Comparison of ENCODE assay signal across 10 cellular contexts in genomic region chr11:45933131-45933821, GRCh38. TPM values are rescaled to one million over a fixed set of nuclear protein-coding genes. Genes with fewer than 3 reads are reported as not detected.
DNase-seq lines count a peak whose midpoint lies in the region; ATAC-seq, FAIRE-seq and TF ChIP-seq lines count a peak whose summit lies in the region.
"Had no signal": no experiment of that assay in that cellular context is flagged by ENCODE, and none has a peak within 500 bp of the region (broad histone marks: within the 10 kb centered on the region; RNA-seq: fewer than 3 reads in every experiment).

No MANE protein-coding gene starts in this region.

- WGBS in adrenal gland, 4 donors, result 71 to 75% (median 73%) methylated on average over 15 of the region's 15 CpGs
- WGBS in small intestine, 3 donors, result 77 to 90% (median 89%) methylated on average over 15 of the region's 15 CpGs

- peak; percentile 53 for DNase-seq in ELR (ENCODE audit: low read depth)
- DNase-seq in HT1080 (ENCODE audit: low read depth), result peak; percentile 69
- peak in 4 of 7 donors; percentile 15 to 51 (median 30) for DNase-seq in adrenal gland
- DNase-seq in mucosa of descending colon, result no peak
- no peak for DNase-seq in T1000 (lab: John Stamatoyannopoulos, UW)
- DNase-seq in HTR-8/SVneo (ENCODE audit: insufficient read length, low spot score), result no peak
- no peak for DNase-seq in small intestine

- intact Hi-C loops in adrenal gland (cut with DNase I), result no loop called here
- intact Hi-C loops in mucosa of descending colon (cut with DNase I, micrococcal nuclease), result no loop called here

- H3K4me1 ChIP-seq in adrenal gland (replicated peaks in 1 of 2) (peaks cover 0 to 14% of the 10 kb centered on the region in 2 donors), mucosa of descending colon (ENCODE audit: low read depth) (peaks cover 6% of the 10 kb centered on the region), small intestine (ENCODE audit: control insufficient read depth in 2 of 2, insufficient read depth in 1 of 2, low read depth in 1 of 2, low read length in 1 of 2) (no peaks in the 10 kb centered on the region)

- no peak overlapping the region for H3K4me3 ChIP-seq in adrenal gland
- H3K4me3 ChIP-seq in mucosa of descending colon, result no peak overlapping the region
- no peak overlapping the region for H3K4me3 ChIP-seq in small intestine (ENCODE audit: low read depth in 1 of 2, low read length in 2 of 2)
- H3K4me3 ChIP-seq: lung had no signal

- H3K27me3 ChIP-seq in adrenal gland, result no peaks in the 10 kb centered on the region
- H3K27me3 ChIP-seq in small intestine (ENCODE audit: control insufficient read depth in 2 of 2, insufficient read depth in 2 of 2, low read length in 2 of 2), result no peaks in the 10 kb centered on the region

- H3K27ac ChIP-seq in adrenal gland (no peak overlapping the region), small intestine (ENCODE audit: low read depth in 1 of 2, low read length in 1 of 2) (no peak overlapping the region)
- H3K27ac ChIP-seq: HL-60 had no signal

- FAIRE-seq in HTR-8/SVneo (lab: Jason Lieb, UNC), result no peak
- no peak for FAIRE-seq in small intestine (lab: Jason Lieb, UNC)

- no peak for TF ChIP-seq POLR2A in adrenal gland (IDR thresholded peaks at IDR 0.05)

- H3K36me3 ChIP-seq in adrenal gland (replicated peaks in 1 of 2) (peaks cover 0 to 54% of the 10 kb centered on the region in 2 donors), mucosa of descending colon (ENCODE audit: low read depth) (no peaks in the 10 kb centered on the region), small intestine (ENCODE audit: control insufficient read depth in 2 of 2, insufficient read depth in 2 of 2, low read length in 2 of 2) (peaks cover 6% of the 10 kb centered on the region in 2 donors)

- H3K9me3 ChIP-seq in adrenal gland (replicated peaks in 1 of 3), result no peaks in the 10 kb centered on the region
- H3K9me3 ChIP-seq in mucosa of descending colon, result no peaks in the 10 kb centered on the region
- H3K9me3 ChIP-seq in small intestine (ENCODE audit: control insufficient read depth, low read depth), result no peaks in the 10 kb centered on the region

- TF ChIP-seq CTCF in adrenal gland (IDR thresholded peaks at IDR 0.05) (no peak), mucosa of descending colon (IDR thresholded peaks at IDR 0.05) (no peak)

- ATAC-seq in mucosa of descending colon (peak; percentile 19), GM19452 (IDR thresholded peaks at IDR 0.05; ENCODE audit: unreplicated experiment) (no peak)

RNA-seq across cellular contexts. Expression of gene LARGE2, which starts 10.8 kb away (rescaled TPM):
- total RNA-seq in HT1080 (2014; rRNA removed; shearing (Covaris generic)), result 0.23 TPM in 1 of 2 replicates, not detected in the other
- polyA plus RNA-seq in HT1080 (2015; cell fraction: cytosol; rRNA removed), result 0.03 and 0.22 TPM in 2 replicates
- polyA plus RNA-seq in HT1080 (2015; cell fraction: nucleus; rRNA removed), result not detected in 2 replicates
- total RNA-seq in adrenal gland, result 1 to 10 TPM; 1.0 to 7.1 (median 4.0) TPM
- 10 to 100 TPM in 1 of 3 donors, 1 to 10 TPM in 2; 1.1 to 13.0 (median 3.9) TPM for polyA plus RNA-seq in adrenal gland
- 1 to 10 TPM; 1.9 to 2.9 (median 2.3) TPM for total RNA-seq in mucosa of descending colon
- 10 to 100 TPM in 1 of 3 donors, under 1 TPM in 2; 0.22 to 10.7 (median 0.81) TPM for polyA plus RNA-seq in small intestine

RNA-seq across cellular contexts. Expression of gene PEX16, which starts 15.6 kb away (rescaled TPM):
- 37.3 and 46.0 TPM in 2 replicates for total RNA-seq in HT1080 (2014; rRNA removed; shearing (Covaris generic))
- polyA plus RNA-seq in HT1080 (2015; cell fraction: cytosol; rRNA removed), result 26.5 and 30.3 TPM in 2 replicates
- 32.1 and 34.7 TPM in 2 replicates for polyA plus RNA-seq in HT1080 (2015; cell fraction: nucleus; rRNA removed)
- total RNA-seq in adrenal gland, result 10 to 100 TPM; 32.6 to 48.5 (median 40.7) TPM
- 10 to 100 TPM in 2 of 3 donors, 1 to 10 TPM in 1; 7.6 to 67.6 (median 52.8) TPM for polyA plus RNA-seq in adrenal gland
- total RNA-seq in mucosa of descending colon, result 10 to 100 TPM; 34.9 to 49.1 (median 39.7) TPM
- 10 to 100 TPM; 45.2 to 74.0 (median 71.9) TPM for polyA plus RNA-seq in small intestine

RNA-seq across cellular contexts. Expression of gene FREY1, which starts 26.2 kb away (rescaled TPM):
- 0.76 and 0.97 TPM in 2 replicates for total RNA-seq in HT1080 (2014; rRNA removed; shearing (Covaris generic))
- 0.47 TPM in 1 of 2 replicates, not detected in the other for polyA plus RNA-seq in HT1080 (2015; cell fraction: cytosol; rRNA removed)
- 0.76 and 1.4 TPM in 2 replicates for polyA plus RNA-seq in HT1080 (2015; cell fraction: nucleus; rRNA removed)
- under 1 TPM in 4 of 8 donors, not detected in 4; 0.35 to 0.94 (median 0.83) TPM for total RNA-seq in adrenal gland
- polyA plus RNA-seq in adrenal gland, result under 1 TPM in 2 of 3 donors, not detected in 1; 0.30 to 0.56 TPM
- total RNA-seq in mucosa of descending colon, result 1 to 10 TPM in 2 of 3 donors, under 1 TPM in 1; 0.81 to 2.2 (median 1.5) TPM
- polyA plus RNA-seq in small intestine, result under 1 TPM in 1 of 3 donors, not detected in 2; 0.19 TPM

RNA-seq across cellular contexts. Expression of gene MAPK8IP1, which starts 47.8 kb away (rescaled TPM):
- 21.2 and 24.0 TPM in 2 replicates for total RNA-seq in HT1080 (2014; rRNA removed; shearing (Covaris generic))
- polyA plus RNA-seq in HT1080 (2015; cell fraction: cytosol; rRNA removed), result 7.6 and 8.3 TPM in 2 replicates
- polyA plus RNA-seq in HT1080 (2015; cell fraction: nucleus; rRNA removed), result 3.5 and 4.9 TPM in 2 replicates
- total RNA-seq in adrenal gland, result 10 to 100 TPM; 28.2 to 73.7 (median 32.6) TPM
- 10 to 100 TPM; 14.5 to 39.5 (median 33.3) TPM for polyA plus RNA-seq in adrenal gland
- 10 to 100 TPM in 1 of 3 donors, 1 to 10 TPM in 2; 1.6 to 12.3 (median 2.5) TPM for total RNA-seq in mucosa of descending colon
- 1 to 10 TPM; 1.3 to 6.1 (median 1.9) TPM for polyA plus RNA-seq in small intestine

Comparison
In these comparisons a context has a peak if more than half of its experiments do, and no peak if none do; other contexts are left out.
1. DNase-seq: peak in ELR (single experiment), HT1080 (single experiment) and adrenal gland (4 of 7); none in mucosa of descending colon (0 of 3), T1000 (single experiment), HTR-8/SVneo (single experiment) and small intestine (single experiment).